ENCODE assay signal across 10 cellular contexts in the genomic region with DNA sequence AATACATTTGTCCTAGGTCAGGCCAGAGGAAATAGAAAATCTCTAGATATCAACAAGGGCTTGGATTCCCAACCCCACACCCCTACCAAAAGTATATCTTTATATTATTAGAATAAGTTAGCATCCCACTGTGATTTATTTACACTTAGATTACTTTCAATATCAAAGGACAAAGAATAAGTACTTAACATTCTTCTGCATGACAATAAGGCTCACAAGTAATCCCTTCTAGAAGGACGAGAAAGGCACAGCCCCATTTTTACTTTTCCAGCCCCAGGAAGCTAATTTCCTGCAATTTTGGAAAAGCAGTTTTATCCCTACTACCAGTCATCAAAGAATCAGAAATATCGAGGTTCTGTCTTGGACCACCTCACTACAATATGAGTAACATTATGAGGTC. TPM values are rescaled to one million over a fixed set of nuclear protein-coding genes. Genes with fewer than 3 reads are reported as not detected.
"Had no signal": no experiment of that assay in that cellular context is flagged by ENCODE, and none has a peak within 500 bp of the region (broad histone marks: within the 10 kb centered on the region; RNA-seq: fewer than 3 reads in every experiment).

No MANE protein-coding gene starts in this region.

- FAIRE-seq: H54, HepG2, HTR-8/SVneo had no signal

- H3K9ac ChIP-seq: KMS-11 had no signal

- H3K27ac ChIP-seq: KMS-11 had no signal

- H3K4me2 ChIP-seq: KMS-11 had no signal

- DNase-seq: GOT3, H9, HFFc6, KBM-7 had no signal

RNA-seq across cellular contexts. Expression of gene SLITRK2, which starts 14.1 kb away (rescaled TPM):
- total RNA-seq: HepG2, HFFc6, HT-29 had no signal
- polyA plus RNA-seq: HepG2, IgD-negative memory B cell had no signal
